In the genomic region with DNA sequence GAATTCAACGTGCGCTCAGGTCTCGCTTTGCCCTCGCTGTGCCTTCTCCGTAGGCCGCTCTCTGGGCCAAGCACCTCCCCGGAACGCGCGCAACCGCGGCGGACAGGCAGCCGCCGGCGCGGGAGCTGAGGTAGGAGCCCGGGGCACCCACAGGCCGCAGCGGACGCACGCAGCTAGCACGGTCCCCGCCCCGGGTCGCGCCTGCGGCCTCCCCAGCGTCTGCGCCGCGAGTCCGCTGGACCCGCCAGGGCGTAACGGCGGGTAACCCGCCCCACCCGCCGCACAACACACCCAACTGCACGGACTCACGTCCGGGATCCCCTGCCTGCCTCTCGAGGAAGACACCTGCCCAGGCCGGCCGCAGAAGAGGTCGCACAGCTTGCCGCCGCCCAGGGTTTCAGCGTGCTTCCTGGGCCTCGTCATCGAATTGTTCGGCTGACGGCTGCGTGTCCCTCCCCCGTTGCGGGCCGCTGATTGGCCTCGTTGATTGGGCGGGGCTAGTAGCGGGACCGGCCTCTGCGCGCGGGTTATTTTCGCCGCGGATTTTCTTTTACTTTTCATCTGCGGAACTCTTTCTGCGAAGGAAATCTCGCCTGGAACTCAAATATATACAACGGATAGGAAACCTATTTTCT, we compare ENCODE assay signal across 8 cellular contexts.
DNase-seq lines count a peak whose midpoint lies in the region; ATAC-seq and TF ChIP-seq lines count a peak whose summit lies in the region.

Gene CLCC1, minus strand, starts transcription at position 433 of the 635 bp plus-strand sequence. CDS start 13,047 bp downstream, outside the sequence.

- in situ Hi-C loops in GM18951 (cut with MboI; ENCODE audit: low sequenced_read_pairs, unreplicated experiment): no loop called here

- peak; percentile 93 for ATAC-seq in HG03196 (IDR thresholded peaks at IDR 0.05; ENCODE audit: unreplicated experiment)
- peak; percentile 87 for ATAC-seq in central memory CD8-positive, alpha-beta T cell (replicated peaks; ENCODE audit: extremely low read depth, poor library complexity, severe bottlenecking)

- DNase-seq in AG08395 (ENCODE audit: low spot score): peak; percentile 97
- DNase-seq in NCI-H345 treated with DMSO at 0.1 percent for 48 hours (lab: John Stamatoyannopoulos, UW; ENCODE audit: unreplicated experiment): peak; percentile 89
- DNase-seq in activated CD4-positive, CD25-positive, alpha-beta regulatory T cell treated with anti-CD3 and anti-CD28 coated beads, Interleukin-2, amount 50 U/mL, for 16 hours (ENCODE audit: low read depth, low spot score): peak; percentile 86
- DNase-seq in central memory CD8-positive, alpha-beta T cell (ENCODE audit: low spot score in 2 of 2): peak; percentile 79 to 88
- peak; percentile 95 for DNase-seq in iris pigment epithelial cell (ENCODE audit: low read depth)
- DNase-seq in stimulated activated CD4-positive, alpha-beta T cell treated with anti-CD3 and anti-CD28 coated beads, Interleukin-12 subunit alpha, Interleukin-12 subunit beta, amount 100 ng/mL, for 4 hours: peak; percentile 84

- peak; percentile 93 for TF ChIP-seq POLR2A in GM18951 (IDR thresholded peaks at IDR 0.05; ENCODE audit: extremely low read depth, insufficient read depth, insufficient read length)

- no peaks in the 10 kb centered on the region for H3K27me3 Mint-ChIP-seq in central memory CD8-positive, alpha-beta T cell

- H3K36me3 Mint-ChIP-seq in central memory CD8-positive, alpha-beta T cell (ENCODE audit: insufficient read depth): peaks cover 14% of the 10 kb centered on the region

- H3K27ac Mint-ChIP-seq in central memory CD8-positive, alpha-beta T cell (ENCODE audit: low read depth): peak within 1 kb of the TSS; percentile 92

- no peaks in the 10 kb centered on the region for H3K9me3 Mint-ChIP-seq in central memory CD8-positive, alpha-beta T cell

- H3K4me1 Mint-ChIP-seq in central memory CD8-positive, alpha-beta T cell: peaks cover 27% of the 10 kb centered on the region

- H3K4me3 Mint-ChIP-seq in central memory CD8-positive, alpha-beta T cell: peak within 1 kb of the TSS; percentile 86

Comparison
In these comparisons a context has a peak if more than half of its experiments do, and no peak if none do; other contexts are left out.
1. Peak in every context shown above with its lines: DNase-seq and ATAC-seq.